9 cellular contexts compared by ENCODE assay signal in genomic region chr18:79576686-79577351, GRCh38.
DNase-seq lines count a peak whose midpoint lies in the region; ATAC-seq and TF ChIP-seq lines count a peak whose summit lies in the region.
"Had no signal": no experiment of that assay in that cellular context is flagged by ENCODE, and none has a peak within 500 bp of the region (broad histone marks: within the 10 kb centered on the region; RNA-seq: fewer than 3 reads in every experiment).

No MANE protein-coding gene starts in this region.

- ATAC-seq in HG03159 (IDR thresholded peaks at IDR 0.05; ENCODE audit: unreplicated experiment) = no peak

- H3K4me3 ChIP-seq in testis = no peak overlapping the region

- no peak overlapping the region for H3K27ac Mint-ChIP-seq in chondrocyte (ENCODE audit: unreplicated experiment)

- peaks cover 29% of the 10 kb centered on the region for H3K4me1 ChIP-seq in testis

- peaks cover 30% of the 10 kb centered on the region for H3K4me1 Mint-ChIP-seq in chondrocyte (ENCODE audit: low read depth)

- H3K36me3 Mint-ChIP-seq in chondrocyte (ENCODE audit: low read depth) = peaks cover 4% of the 10 kb centered on the region

- no peaks in the 10 kb centered on the region for H3K27me3 Mint-ChIP-seq in chondrocyte (ENCODE audit: low read depth)

- H3K27ac ChIP-seq in testis = peak overlapping the region; percentile 30 to 45
- H3K27ac ChIP-seq: epithelial cell of prostate had no signal

- DNase-seq in NCI-H2196 (lab: John Stamatoyannopoulos, UW; ENCODE audit: unreplicated experiment) (peak; percentile 84), chondrocyte (ENCODE audit: low spot score) (peak; percentile 89), left kidney (ENCODE audit: low read depth, low spot score) (peak; percentile 41), testis (peak; percentile 59), NCI-H146 treated with DMSO at 0.1 percent for 48 hours (lab: John Stamatoyannopoulos, UW; ENCODE audit: unreplicated experiment) (no peak), iPS-NIHi11 (ENCODE audit: low spot score) (no peak)
- DNase-seq: activated T-cell treated with anti-CD3 and anti-CD28 coated beads, Interleukin-2, amount 50 U/mL, for 48 hours had no signal

- 47 to 52% methylated on average over 6 to 22 of the region's 23 CpGs for WGBS in testis, 2 donors

- H3K9me3 Mint-ChIP-seq in chondrocyte (ENCODE audit: low read depth) = peaks cover 11% of the 10 kb centered on the region

- TF ChIP-seq CTCF in chondrocyte (IDR thresholded peaks at IDR 0.05) (no peak), testis (IDR thresholded peaks at IDR 0.05) (no peak)

- intact Hi-C loops in testis (cut with DNase I; ENCODE audit: low total_unique reads) = no loop called here

- H3K36me3 ChIP-seq in testis (ENCODE audit: low read depth, missing control alignments) = no peaks in the 10 kb centered on the region

- H3K4me3 Mint-ChIP-seq in chondrocyte (ENCODE audit: unreplicated experiment) = no peak overlapping the region

- no peaks in the 10 kb centered on the region for H3K9me3 ChIP-seq in testis

- no peak for TF ChIP-seq POLR2A in testis (IDR thresholded peaks at IDR 0.05)

- H3K27me3 ChIP-seq in testis = no peaks in the 10 kb centered on the region

Comparison
In these comparisons a context has a peak if more than half of its experiments do, and no peak if none do; other contexts are left out.
1. DNase-seq: peak in NCI-H2196 (single experiment), chondrocyte (single experiment), left kidney (single experiment) and testis (single experiment); none in NCI-H146 treated with DMSO at 0.1 percent for 48 hours (single experiment) and iPS-NIHi11 (single experiment).